In genomic region chr19:6800991-6801396, GRCh38 we compare ENCODE assay signal across 1 cellular context.
TF ChIP-seq lines count a peak whose summit lies in the region.

No MANE protein-coding gene starts in this region.

TF ChIP-seq in SK-N-SH treated with all-trans-retinoic acid at 6 μM for 48 hours, 23 proteins besides CTCF, POLR2A, EP300 and RAD21 (continued from another document):
- TF ChIP-seq POU6F1 (CRISPR knock-in tag; IDR thresholded peaks at IDR 0.05; ENCODE audit: borderline replicate concordance, low read depth): no peak
- no peak for TF ChIP-seq ZNF70 (CRISPR knock-in tag; IDR thresholded peaks at IDR 0.05)
- TF ChIP-seq TCF4 (CRISPR knock-in tag; IDR thresholded peaks at IDR 0.05; ENCODE audit: borderline replicate concordance): no peak
- TF ChIP-seq BACH2 (CRISPR knock-in tag; IDR thresholded peaks at IDR 0.05; ENCODE audit: borderline replicate concordance): no peak
- TF ChIP-seq ZFP30 (CRISPR knock-in tag; IDR thresholded peaks at IDR 0.05): no peak
- TF ChIP-seq ISL1 (CRISPR knock-in tag; IDR thresholded peaks at IDR 0.05): no peak
- TF ChIP-seq GLIS3 (CRISPR knock-in tag; IDR thresholded peaks at IDR 0.05): no peak
TF ChIP-seq in SK-N-SH treated with all-trans-retinoic acid at 6 μM for 48 hours: peak in this region for 0.
